Comparison of ENCODE assay signal across 8 cellular contexts in the genomic region with DNA sequence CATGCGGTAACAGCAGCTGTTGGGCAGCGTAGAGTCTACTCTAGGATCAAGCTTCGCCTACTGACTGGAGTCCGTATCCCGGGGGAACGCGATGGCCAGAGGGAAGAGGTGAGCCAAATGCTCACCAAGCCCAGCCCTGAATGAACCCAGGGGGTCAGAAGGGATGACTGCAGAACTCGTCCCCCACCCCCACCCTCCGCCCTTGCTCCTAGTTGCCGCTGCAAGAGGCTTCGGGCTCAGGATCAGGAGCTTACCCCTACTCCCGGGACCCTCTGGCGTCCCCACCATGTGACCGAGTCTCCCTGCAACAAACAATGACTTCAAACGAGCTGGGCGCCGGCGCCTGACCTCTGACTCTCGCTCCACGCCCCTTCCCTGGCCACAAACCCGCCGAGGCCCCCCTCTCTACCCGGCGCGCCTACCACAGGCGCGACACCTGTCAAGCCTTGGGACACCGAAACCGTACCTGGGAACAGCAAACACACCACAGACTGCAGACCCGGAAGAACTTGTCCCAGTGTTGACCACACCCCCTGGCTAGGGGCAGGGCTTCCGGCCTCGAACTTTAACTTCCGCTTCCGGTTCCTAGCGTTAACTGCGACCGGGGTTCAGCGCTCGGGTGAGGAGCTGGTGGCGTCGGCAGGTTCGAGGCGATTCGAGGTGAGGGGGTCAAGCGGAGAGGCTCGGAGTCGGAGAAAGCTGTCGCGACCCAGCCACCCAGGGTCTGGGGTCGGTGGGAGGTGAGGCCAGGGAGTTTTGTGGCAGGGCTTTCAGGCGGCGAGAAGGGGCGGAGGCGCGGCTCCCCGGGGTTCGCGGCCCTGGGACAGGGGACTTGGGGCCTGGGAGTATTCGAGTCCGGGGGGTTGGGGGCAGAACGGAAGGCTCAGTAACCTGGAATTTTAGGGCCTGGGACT. TPM values are rescaled to one million over a fixed set of nuclear protein-coding genes. Genes with fewer than 3 reads are reported as not detected.
DNase-seq lines count a peak whose midpoint lies in the region; ATAC-seq and TF ChIP-seq lines count a peak whose summit lies in the region.

Gene UBL5 (plus strand): TSS at position 594 of the 914 bp plus-strand sequence. CDS start 420 bp downstream, outside the sequence.

- peak within 1 kb of the TSS; percentile 82 for H3K4me2 ChIP-seq in SU-DHL-6 (ENCODE audit: low read depth, low read length, poor library complexity, severe bottlenecking)

- H3K36me3 ChIP-seq in SU-DHL-6 (ENCODE audit: low read length) (no peaks in the 10 kb centered on the region), thoracic aorta (peaks cover 6% of the 10 kb centered on the region)

- no peaks in the 10 kb centered on the region for H3K27me3 ChIP-seq in SU-DHL-6 (ENCODE audit: low read length)
- H3K27me3 ChIP-seq in thoracic aorta (replicated peaks; ENCODE audit: insufficient read depth): no peaks in the 10 kb centered on the region

- DNase-seq in GM12864 (ENCODE audit: low read depth): peak; percentile 89
- DNase-seq in NCI-H1417 (lab: John Stamatoyannopoulos, UW): peak; percentile 84 to 96 (median 92)
- DNase-seq in activated naive CD8-positive, alpha-beta T cell treated with anti-CD3 and anti-CD28 coated beads, Interleukin-2, amount 10 ng/mL, durations not matched to agents 7 days and 5 days: peak; percentile 87
- peak; percentile 83 to 97 (median 91) for DNase-seq in head of caudate nucleus
- DNase-seq in osteocyte (ENCODE audit: extremely low spot score, unreplicated experiment): peak; percentile 91
- peak; percentile 66 for DNase-seq in thoracic aorta (ENCODE audit: low spot score)

- H3K9me3 Mint-ChIP-seq in activated naive CD8-positive, alpha-beta T cell treated with anti-CD3 and anti-CD28 coated beads, Interleukin-2, amount 10 ng/mL, durations not matched to agents 7 days and 5 days: no peaks in the 10 kb centered on the region
- no peaks in the 10 kb centered on the region for H3K9me3 Mint-ChIP-seq in osteocyte (ENCODE audit: unreplicated experiment)

- peaks cover 13 to 24% of the 10 kb centered on the region in 2 donors for H3K4me1 ChIP-seq in thoracic aorta (ENCODE audit: control insufficient read depth in 1 of 2, low read depth in 2 of 2)

- peaks cover 18% of the 10 kb centered on the region for H3K4me1 Mint-ChIP-seq in activated naive CD8-positive, alpha-beta T cell treated with anti-CD3 and anti-CD28 coated beads, Interleukin-2, amount 10 ng/mL, durations not matched to agents 7 days and 5 days
- H3K4me1 Mint-ChIP-seq in osteocyte (ENCODE audit: unreplicated experiment): peaks cover 38% of the 10 kb centered on the region

- ATAC-seq in HG02759 (IDR thresholded peaks at IDR 0.05; ENCODE audit: unreplicated experiment): peak; percentile 94
- peak; percentile 94 for ATAC-seq in activated naive CD8-positive, alpha-beta T cell treated with anti-CD3 and anti-CD28 coated beads, Interleukin-2, amount 10 ng/mL, durations not matched to agents 7 days and 5 days (ENCODE audit: low read depth)
- ATAC-seq in thoracic aorta (ENCODE audit: insufficient number of reproducible peaks, low FRiP score, low read depth): peak; percentile 96

- intact Hi-C loops in head of caudate nucleus (cut with DNase I): no loop called here

- peak within 1 kb of the TSS; percentile 75 for H3K9ac ChIP-seq in SU-DHL-6 (ENCODE audit: low read length)

- no peaks in the 10 kb centered on the region for H4K20me1 ChIP-seq in SU-DHL-6 (ENCODE audit: low read depth, low read length)

- peak within 1 kb of the TSS; percentile 99 for H3K4me3 ChIP-seq in GM12864 (ENCODE audit: low read depth, low read length)
- peak within 1 kb of the TSS; percentile 85 for H3K4me3 ChIP-seq in SU-DHL-6 (ENCODE audit: insufficient read depth, low read length, poor library complexity, severe bottlenecking)
- H3K4me3 ChIP-seq in thoracic aorta: peak within 1 kb of the TSS; percentile 95

- no peak for TF ChIP-seq CTCF in GM12864 (IDR thresholded peaks at IDR 0.05; ENCODE audit: low read depth, low read length, missing control alignments)
- no peak for TF ChIP-seq CTCF in SU-DHL-6 (IDR thresholded peaks at IDR 0.05; ENCODE audit: insufficient read depth, low read length, poor library complexity, severe bottlenecking)
- no peak for TF ChIP-seq CTCF in osteocyte (IDR thresholded peaks at IDR 0.05)
- TF ChIP-seq CTCF in thoracic aorta (IDR thresholded peaks at IDR 0.05): no peak

- POLR2A ChIA-PET in activated naive CD8-positive, alpha-beta T cell treated with anti-CD3 and anti-CD28 coated beads, Interleukin-2, amount 10 ng/mL, durations not matched to agents 7 days and 5 days (lab: Charles Lee): interaction anchor here (0.6 to 3.2 kb wide), 14 partner anchors 7 to 1008 kb away, joined by 3 to 26 read pairs (median 4); partner anchors contain the start of genes FBXL12, PIN1, TMED1 and ZNF846

- H3K9me3 ChIP-seq in SU-DHL-6 (ENCODE audit: insufficient read depth, low read length) (no peaks in the 10 kb centered on the region), thoracic aorta (no peaks in the 10 kb centered on the region)

- H3K36me3 Mint-ChIP-seq in activated naive CD8-positive, alpha-beta T cell treated with anti-CD3 and anti-CD28 coated beads, Interleukin-2, amount 10 ng/mL, durations not matched to agents 7 days and 5 days: peaks cover 16% of the 10 kb centered on the region
- H3K36me3 Mint-ChIP-seq in osteocyte (ENCODE audit: unreplicated experiment): peaks cover 8% of the 10 kb centered on the region

- peak within 1 kb of the TSS; percentile 100 for H3K27ac Mint-ChIP-seq in activated naive CD8-positive, alpha-beta T cell treated with anti-CD3 and anti-CD28 coated beads, Interleukin-2, amount 10 ng/mL, durations not matched to agents 7 days and 5 days
- H3K27ac Mint-ChIP-seq in osteocyte (ENCODE audit: unreplicated experiment): peak within 1 kb of the TSS; percentile 97

- peaks cover 44% of the 10 kb centered on the region for H3K79me2 ChIP-seq in SU-DHL-6 (ENCODE audit: insufficient read depth, low read length)

- H3K4me3 Mint-ChIP-seq in activated naive CD8-positive, alpha-beta T cell treated with anti-CD3 and anti-CD28 coated beads, Interleukin-2, amount 10 ng/mL, durations not matched to agents 7 days and 5 days: peak within 1 kb of the TSS; percentile 100
- peak within 1 kb of the TSS; percentile 100 for H3K4me3 Mint-ChIP-seq in osteocyte (ENCODE audit: unreplicated experiment)

- peak within 1 kb of the TSS; percentile 37 for H2AFZ ChIP-seq in SU-DHL-6 (ENCODE audit: low read depth, low read length, severe bottlenecking)

- H3K27me3 Mint-ChIP-seq in activated naive CD8-positive, alpha-beta T cell treated with anti-CD3 and anti-CD28 coated beads, Interleukin-2, amount 10 ng/mL, durations not matched to agents 7 days and 5 days: no peaks in the 10 kb centered on the region
- H3K27me3 Mint-ChIP-seq in osteocyte (ENCODE audit: unreplicated experiment): no peaks in the 10 kb centered on the region

- no peaks in the 10 kb centered on the region for H3K9me2 ChIP-seq in SU-DHL-6 (replicated peaks; ENCODE audit: insufficient read depth, low read length)

- H3K27ac ChIP-seq in SU-DHL-6 (ENCODE audit: low read depth, low read length) (peak within 1 kb of the TSS; percentile 44), thoracic aorta (peak within 1 kb of the TSS; percentile 68 to 77)

- H3F3A ChIP-seq in SU-DHL-6 (ENCODE audit: insufficient read depth): no peaks in the 10 kb centered on the region

RNA-seq across cellular contexts. Expression of gene UBL5, which starts in this region (rescaled TPM):
- total RNA-seq in activated naive CD8-positive, alpha-beta T cell treated with anti-CD3 and anti-CD28 coated beads, Interleukin-2, amount 10 ng/mL, durations not matched to agents 7 days and 5 days: 100 to 1,000 TPM; 310 to 340 TPM
- total RNA-seq in osteocyte (258 and 260 TPM in 2 replicates), thoracic aorta (100 to 1,000 TPM; 210 to 414 TPM)

Comparison
In these comparisons a context has a peak if more than half of its experiments do, and no peak if none do; other contexts are left out.
1. Peak in every context shown above with its lines: DNase-seq, ATAC-seq, H3K4me3 ChIP-seq and H3K27ac ChIP-seq.